ENCODE assay signal across 20 cellular contexts in genomic region chr11:77301510-77301909, GRCh38. TPM values are rescaled to one million over a fixed set of nuclear protein-coding genes. Genes with fewer than 3 reads are reported as not detected.
A peak's percentile ranks its signal among the peaks of the same experiment; 100 is the strongest.
DNase-seq lines count a peak whose midpoint lies in the region; FAIRE-seq and TF ChIP-seq lines count a peak whose summit lies in the region.
"Had no signal": no experiment of that assay in that cellular context is flagged by ENCODE, and none has a peak within 500 bp of the region (broad histone marks: within the 10 kb centered on the region; RNA-seq: fewer than 3 reads in every experiment).

Gene GDPD4 (minus strand): TSS chr11:77301686. CDS start chr11:77285137, 16,549 bp downstream.

- H3K4me2 ChIP-seq in PC-9 = 0 out of 2 replicates have a peak within 1 kb of the TSS, but pooled peaks have one; percentile 18

- intact Hi-C loops in PC-9 (cut with micrococcal nuclease; ENCODE audit: unreplicated experiment) (no loop called here), testis (cut with DNase I; ENCODE audit: low total_unique reads) (no loop called here)

- 57 to 60% methylated on average over 14 to 15 of the region's 15 CpGs for WGBS in testis, 2 donors

- H3K79me2 ChIP-seq in PC-9 (ENCODE audit: low read depth) = no peaks in the 10 kb centered on the region

- H3K9me3 ChIP-seq in PC-9 (ENCODE audit: insufficient read depth, low read depth) (peaks cover 13% of the 10 kb centered on the region), testis (no peaks in the 10 kb centered on the region)
- H3K9me3 ChIP-seq: MG63 had no signal

- no peak for TF ChIP-seq POLR2A in testis (IDR thresholded peaks at IDR 0.05)

- no TSS peak for BruUV-seq in PC-9 (replicated peaks; lab: Mats Ljungman, UMichigan)

- H3K27ac ChIP-seq in PC-9 = peak within 1 kb of the TSS; percentile 95
- H3K27ac ChIP-seq in testis = no peak within 1 kb of the TSS

- no peak within 1 kb of the TSS for H3K4me3 ChIP-seq in H7 (ENCODE audit: insufficient read depth, low read depth, low read length)
- H3K4me3 ChIP-seq in PC-9 = 0 out of 2 replicates have a peak within 1 kb of the TSS, but pooled peaks have one; percentile 1
- peak within 1 kb of the TSS; percentile 46 to 51 for H3K4me3 ChIP-seq in testis
- H3K4me3 ChIP-seq: MG63 had no signal

- H3K36me3 ChIP-seq in H7 (replicated peaks; ENCODE audit: control insufficient read depth, insufficient read depth, low read length) (no peaks in the 10 kb centered on the region), PC-9 (ENCODE audit: low read depth) (no peaks in the 10 kb centered on the region), testis (ENCODE audit: low read depth, missing control alignments) (no peaks in the 10 kb centered on the region)
- H3K36me3 ChIP-seq: MG63 had no signal

- no peaks in the 10 kb centered on the region for H3K27me3 ChIP-seq in H7 (ENCODE audit: control insufficient read depth, insufficient read depth, low read length)
- H3K27me3 ChIP-seq in PC-9 (ENCODE audit: insufficient read depth, low read depth) = no peaks in the 10 kb centered on the region
- no peaks in the 10 kb centered on the region for H3K27me3 ChIP-seq in testis
- H3K27me3 ChIP-seq: MG63 had no signal

- H4K20me1 ChIP-seq in PC-9 (ENCODE audit: insufficient read depth) = no peaks in the 10 kb centered on the region

- DNase-seq in H7 (peak; percentile 67), PC-9 (no peak), iPS-NIHi11 (ENCODE audit: low spot score) (peak; percentile 53), testis (peak; percentile 74), RCC 7860 (ENCODE audit: low spot score) (no peak), ACHN (no peak)
- DNase-seq in activated CD4-positive, alpha-beta T cell treated with anti-CD3 and anti-CD28 coated beads, Interleukin-2, amount 10 ng/mL, durations not matched to agents 7 days and 5 days = no peak
- DNase-seq: C1 segment of cervical spinal cord; CD8-positive, alpha-beta T cell; GDM1; HFFc6; MG63; NCI-H1092 treated with DMSO at 0.1 percent for 48 hours; NCI-H2029; NCI-H2227 treated with DMSO at 0.1 percent for 48 hours; NCI-H510A; Right ventricle myocardium superior had no signal

- no peak within 1 kb of the TSS for H3K4me3 Mint-ChIP-seq in activated CD4-positive, alpha-beta T cell treated with anti-CD3 and anti-CD28 coated beads, Interleukin-2, amount 10 ng/mL, durations not matched to agents 7 days and 5 days
- H3K4me3 Mint-ChIP-seq: CD8-positive, alpha-beta T cell; HFFc6 had no signal

- no peak within 1 kb of the TSS for H3K27ac Mint-ChIP-seq in activated CD4-positive, alpha-beta T cell treated with anti-CD3 and anti-CD28 coated beads, Interleukin-2, amount 10 ng/mL, durations not matched to agents 7 days and 5 days
- H3K27ac Mint-ChIP-seq: CD8-positive, alpha-beta T cell; HFFc6 had no signal

- CTCF ChIA-PET in PC-9 (lab: Charles Lee) = no interaction called here
- CTCF ChIA-PET in activated CD4-positive, alpha-beta T cell treated with anti-CD3 and anti-CD28 coated beads, Interleukin-2, amount 10 ng/mL, durations not matched to agents 7 days and 5 days (lab: Charles Lee) = no interaction called here

- H3K36me3 Mint-ChIP-seq in activated CD4-positive, alpha-beta T cell treated with anti-CD3 and anti-CD28 coated beads, Interleukin-2, amount 10 ng/mL, durations not matched to agents 7 days and 5 days (ENCODE audit: low read depth) = no peaks in the 10 kb centered on the region
- H3K36me3 Mint-ChIP-seq: CD8-positive, alpha-beta T cell had no signal

- H3F3A ChIP-seq in PC-9 (ENCODE audit: insufficient read depth, low read depth) = peaks cover 28% of the 10 kb centered on the region

- H3K9me3 Mint-ChIP-seq in activated CD4-positive, alpha-beta T cell treated with anti-CD3 and anti-CD28 coated beads, Interleukin-2, amount 10 ng/mL, durations not matched to agents 7 days and 5 days = no peaks in the 10 kb centered on the region
- H3K9me3 Mint-ChIP-seq: CD8-positive, alpha-beta T cell; HFFc6 had no signal

- no peak for TF ChIP-seq CTCF in PC-9 (conservative IDR thresholded peaks at IDR 0.05)
- TF ChIP-seq CTCF in testis (IDR thresholded peaks at IDR 0.05) = no peak

- FAIRE-seq in RCC 7860 (lab: Jason Lieb, UNC) = no peak

- H3K4me1 ChIP-seq in PC-9 (replicated peaks; ENCODE audit: insufficient read depth) (peaks cover 27% of the 10 kb centered on the region), testis (no peaks in the 10 kb centered on the region)

- H3K27me3 Mint-ChIP-seq in activated CD4-positive, alpha-beta T cell treated with anti-CD3 and anti-CD28 coated beads, Interleukin-2, amount 10 ng/mL, durations not matched to agents 7 days and 5 days = no peaks in the 10 kb centered on the region

- POLR2A ChIA-PET in PC-9 (lab: Charles Lee; ENCODE audit: unreplicated experiment) = no interaction called here
- POLR2A ChIA-PET in activated CD4-positive, alpha-beta T cell treated with anti-CD3 and anti-CD28 coated beads, Interleukin-2, amount 10 ng/mL, durations not matched to agents 7 days and 5 days (lab: Charles Lee) = no interaction called here

- in situ Hi-C loops in ACHN (cut with HindIII; ENCODE audit: low pct_ligation_motif_present, low pct_unique_long_range_greater_than_20kb, low sequenced_read_pairs) = no loop called here

- H3K9me2 ChIP-seq in PC-9 (ENCODE audit: insufficient read depth) = no peaks in the 10 kb centered on the region

- H3K4me1 Mint-ChIP-seq in activated CD4-positive, alpha-beta T cell treated with anti-CD3 and anti-CD28 coated beads, Interleukin-2, amount 10 ng/mL, durations not matched to agents 7 days and 5 days = no peaks in the 10 kb centered on the region

- H2AFZ ChIP-seq in PC-9 = no peak within 1 kb of the TSS

RNA-seq across cellular contexts. Expression of gene GDPD4, which starts in this region (rescaled TPM):
- not detected in 2 replicates for total RNA-seq in H7 (2014; rRNA removed; shearing (Covaris generic))
- total RNA-seq in PC-9 (2021) (not detected in 2 replicates), testis (10 to 100 TPM; 22.6 to 27.2 TPM)
- polyA plus RNA-seq in testis (ENCODE audit: insufficient read depth, low read depth, low replicate concordance) = 11.9 TPM
- not detected for total RNA-seq in activated CD4-positive, alpha-beta T cell treated with anti-CD3 and anti-CD28 coated beads, Interleukin-2, amount 10 ng/mL, durations not matched to agents 7 days and 5 days
- total RNA-seq: CD8-positive, alpha-beta T cell; H4; HFFc6; LHCN-M2; Right ventricle myocardium superior; SK-MEL-5 had no signal

Comparison
In these comparisons a context has a peak if more than half of its experiments do, and no peak if none do; other contexts are left out.
1. RNA of gene GDPD4 (total RNA-seq): 22.6 to 27.2 TPM in testis; not detected in H7, not detected in PC-9 and not detected in activated CD4-positive, alpha-beta T cell treated with anti-CD3 and anti-CD28 coated beads, Interleukin-2, amount 10 ng/mL, durations not matched to agents 7 days and 5 days; every median in the first group is over 10 times any median in the second.
2. Peak in DNase-seq in H7; RNA of the gene not detected or under 1 TPM.
3. DNase-seq: peak in iPS-NIHi11 (single experiment) and testis (single experiment); none in PC-9 (0 of 2), RCC 7860 (single experiment), activated CD4-positive, alpha-beta T cell treated with anti-CD3 and anti-CD28 coated beads, Interleukin-2, amount 10 ng/mL, durations not matched to agents 7 days and 5 days (single experiment) and ACHN (single experiment).